Comparison of ENCODE assay signal across 8 cellular contexts in genomic region chr10:102230264-102230860, GRCh38. TPM values are rescaled to one million over a fixed set of nuclear protein-coding genes. Genes with fewer than 3 reads are reported as not detected.
DNase-seq lines count a peak whose midpoint lies in the region; ATAC-seq and TF ChIP-seq lines count a peak whose summit lies in the region.

No MANE protein-coding gene starts in this region.

- no peak for TF ChIP-seq RAD21 in IMR-90 (IDR thresholded peaks at IDR 0.05; ENCODE audit: low read length)

- no peaks in the 10 kb centered on the region for H3K36me3 ChIP-seq in CD4-positive, alpha-beta memory T cell (ENCODE audit: insufficient read depth, low read length)
- no peaks in the 10 kb centered on the region for H3K36me3 ChIP-seq in IMR-90 (ENCODE audit: control insufficient read depth, insufficient read depth, low read length)
- no peaks in the 10 kb centered on the region for H3K36me3 ChIP-seq in stomach smooth muscle (ENCODE audit: control insufficient read depth in 2 of 2, insufficient read depth in 2 of 2, low read length in 2 of 2)

- H3K9me3 Mint-ChIP-seq in CD4-positive, alpha-beta memory T cell = no peaks in the 10 kb centered on the region
- no peaks in the 10 kb centered on the region for H3K9me3 Mint-ChIP-seq in dendritic cell treated with granulocyte-macrophage colony-stimulating factor and Interleukin-4, amounts not matched to agents 40 ng/mL and 50 ng/mL, for 4 days
- no peaks in the 10 kb centered on the region for H3K9me3 Mint-ChIP-seq in memory B cell

- peaks cover 9% of the 10 kb centered on the region for H3K27me3 ChIP-seq in CD4-positive, alpha-beta memory T cell (ENCODE audit: insufficient read depth, low read length)
- H3K27me3 ChIP-seq in IMR-90 (ENCODE audit: control insufficient read depth, insufficient read depth, low read length) (peaks cover 35% of the 10 kb centered on the region; the same call in 1 of the 2 replicates), stomach smooth muscle (ENCODE audit: control insufficient read depth in 1 of 2, insufficient read depth in 2 of 2, low read length in 2 of 2) (peaks cover 44 to 51% of the 10 kb centered on the region in 2 donors)

- H4K5ac ChIP-seq in IMR-90 (ENCODE audit: low read depth, low read length) = no peak overlapping the region

- H3K9ac ChIP-seq in IMR-90 (ENCODE audit: low read depth, low read length) = no peak overlapping the region
- H3K9ac ChIP-seq in stomach smooth muscle (ENCODE audit: low read length in 2 of 2) = no peak overlapping the region

- no peak overlapping the region for H2BK120ac ChIP-seq in IMR-90 (ENCODE audit: low read depth, low read length)

- peak overlapping the region; percentile 20 to 41 for H3K4me3 ChIP-seq in CD4-positive, alpha-beta memory T cell (ENCODE audit: low read length in 2 of 2)
- H3K4me3 ChIP-seq in IMR-90 (ENCODE audit: insufficient read depth, low read depth, low read length) = peak overlapping the region; percentile 41
- H3K4me3 ChIP-seq in stomach smooth muscle (ENCODE audit: low read length in 2 of 2) = peak overlapping the region; percentile 37 to 66

- no peaks in the 10 kb centered on the region for H3K9me3 ChIP-seq in CD4-positive, alpha-beta memory T cell (ENCODE audit: control insufficient read depth in 1 of 2, low read length in 2 of 2)
- H3K9me3 ChIP-seq in IMR-90 (ENCODE audit: control insufficient read depth, insufficient read depth, low read length) (no peaks in the 10 kb centered on the region), stomach smooth muscle (ENCODE audit: control insufficient read depth in 2 of 2, low read length in 2 of 2) (no peaks in the 10 kb centered on the region)

- no peak overlapping the region for H2AK5ac ChIP-seq in IMR-90 (ENCODE audit: low read depth, low read length)

- peak overlapping the region; percentile 84 for H3K4me2 ChIP-seq in IMR-90 (ENCODE audit: low read depth, low read length)

- no peak overlapping the region for H3K18ac ChIP-seq in IMR-90 (ENCODE audit: low read depth, low read length)

- H3K9me1 ChIP-seq in IMR-90 (ENCODE audit: insufficient read depth, low read length) = 0 out of 2 replicates have a peak, but pooled peaks cover 6% of the 10 kb centered on the region

- peak overlapping the region in 2 of 7 donors; percentile 42 to 79 for H3K27ac Mint-ChIP-seq in CD4-positive, alpha-beta memory T cell
- H3K27ac Mint-ChIP-seq in dendritic cell treated with granulocyte-macrophage colony-stimulating factor and Interleukin-4, amounts not matched to agents 40 ng/mL and 50 ng/mL, for 4 days = no peak overlapping the region
- H3K27ac Mint-ChIP-seq in memory B cell = no peak overlapping the region

- ATAC-seq in IMR-90 (ENCODE audit: low read depth) (peak; percentile 32), memory B cell (ENCODE audit: low read depth) (peak; percentile 26), GM19351 (IDR thresholded peaks at IDR 0.05; ENCODE audit: unreplicated experiment) (no peak), GM18909 (IDR thresholded peaks at IDR 0.05; ENCODE audit: poor library complexity, unreplicated experiment) (no peak)

- H3K36me3 Mint-ChIP-seq in CD4-positive, alpha-beta memory T cell = no peaks in the 10 kb centered on the region
- H3K36me3 Mint-ChIP-seq in dendritic cell treated with granulocyte-macrophage colony-stimulating factor and Interleukin-4, amounts not matched to agents 40 ng/mL and 50 ng/mL, for 4 days (ENCODE audit: low read depth) = no peaks in the 10 kb centered on the region
- H3K36me3 Mint-ChIP-seq in memory B cell = no peaks in the 10 kb centered on the region

- WGBS in IMR-90 (ENCODE audit: extremely low coverage in 2 of 2, insufficient read length in 1 of 2), 2 experiments = 2% methylated on average over 21 of the region's 50 CpGs; no CpG with 5 or more reads in 1 of the 2 experiments

- H3K4me3 Mint-ChIP-seq in CD4-positive, alpha-beta memory T cell = peak overlapping the region; percentile 78 to 91 (median 84)
- H3K4me3 Mint-ChIP-seq in dendritic cell treated with granulocyte-macrophage colony-stimulating factor and Interleukin-4, amounts not matched to agents 40 ng/mL and 50 ng/mL, for 4 days = peak overlapping the region; percentile 71
- peak overlapping the region; percentile 82 for H3K4me3 Mint-ChIP-seq in memory B cell

- intact Hi-C loops in CD4-positive, alpha-beta memory T cell (cut with micrococcal nuclease) = no loop called here
- intact Hi-C loops in IMR-90 (cut with micrococcal nuclease) = loop anchor here (1.0 to 2.0 kb wide), 2 partner anchors 62 to 169 kb away; no protein-coding TSS in a partner anchor
- intact Hi-C loops in dendritic cell treated with granulocyte-macrophage colony-stimulating factor and Interleukin-4, amounts not matched to agents 40 ng/mL and 50 ng/mL, for 4 days (cut with micrococcal nuclease) = loop anchor here (1.0 to 5.0 kb wide), 3 partner anchors 14 to 247 kb away; partner anchors contain the start of gene GBF1

- no peaks in the 10 kb centered on the region for H3K79me1 ChIP-seq in IMR-90 (ENCODE audit: low read depth in 1 of 2, low read length in 2 of 2)

- no peak overlapping the region for H3K23ac ChIP-seq in IMR-90 (ENCODE audit: low read depth, low read length)

- peaks cover 6 to 26% (median 15%) of the 10 kb centered on the region in 4 donors for H3K4me1 Mint-ChIP-seq in CD4-positive, alpha-beta memory T cell
- peaks cover 53% of the 10 kb centered on the region for H3K4me1 Mint-ChIP-seq in dendritic cell treated with granulocyte-macrophage colony-stimulating factor and Interleukin-4, amounts not matched to agents 40 ng/mL and 50 ng/mL, for 4 days (ENCODE audit: low read depth)
- H3K4me1 Mint-ChIP-seq in memory B cell = peaks cover 20% of the 10 kb centered on the region

- H2AK9ac ChIP-seq in IMR-90 (replicated peaks; ENCODE audit: low read depth, low read length, poor library complexity) = no peak overlapping the region

- peak in 2 of 5 donors; percentile 22 to 27 for DNase-seq in CD4-positive, alpha-beta memory T cell
- peak; percentile 42 for DNase-seq in IMR-90
- DNase-seq in T-helper 2 cell = peak in 3 of 5 experiments; percentile 4 to 55 (median 17)
- peak in 1 of 2 donors; percentile 51 for DNase-seq in memory B cell (ENCODE audit: low spot score in 2 of 2)

- H3K4ac ChIP-seq in IMR-90 (ENCODE audit: low read depth, low read length) = no peak overlapping the region

- no peak overlapping the region for H4K91ac ChIP-seq in IMR-90 (ENCODE audit: insufficient read depth, low read depth, low read length)

- H3K4me1 ChIP-seq in CD4-positive, alpha-beta memory T cell (ENCODE audit: insufficient read depth, low read length) = peaks cover 30% of the 10 kb centered on the region
- H3K4me1 ChIP-seq in IMR-90 (ENCODE audit: control insufficient read depth, insufficient read depth, low read length) (peaks cover 11% of the 10 kb centered on the region), stomach smooth muscle (ENCODE audit: control insufficient read depth, insufficient read depth, low read length) (peaks cover 38% of the 10 kb centered on the region)

- H4K20me1 ChIP-seq in IMR-90 (ENCODE audit: insufficient read depth, low read length) = peaks cover 10% of the 10 kb centered on the region

- H2BK20ac ChIP-seq in IMR-90 (ENCODE audit: low read depth, low read length) = no peak overlapping the region

- in situ Hi-C loops in IMR-90 (cut with MboI; ENCODE audit: low sequenced_read_pairs) = no loop called here

- TF ChIP-seq CTCF in IMR-90 (conservative IDR thresholded peaks at IDR 0.05; ENCODE audit: low read depth, low read length) = no peak

- POLR2A ChIA-PET in CD4-positive, alpha-beta memory T cell (lab: Charles Lee; ENCODE audit: partially characterized antibody) = interaction anchor here (0.8 to 3.4 kb wide), 16 partner anchors 10 to 353 kb away, joined by 3 to 30 read pairs (median 5); partner anchors contain the start of genes C10orf95, CUEDC2, GBF1 and PITX3
- POLR2A ChIA-PET in IMR-90 (lab: Charles Lee; ENCODE audit: unreplicated experiment) = no interaction called here

- no peak overlapping the region for H2BK5ac ChIP-seq in IMR-90 (ENCODE audit: low read depth, low read length, poor library complexity, severe bottlenecking)

- TF ChIP-seq POLR2A in IMR-90 (IDR thresholded peaks at IDR 0.05; ENCODE audit: low read depth, low read length) = no peak

- dilution Hi-C loops in IMR-90 (cut with HindIII; ENCODE audit: low sequenced_read_pairs, unreplicated experiment) = no loop called here

- H2BK15ac ChIP-seq in IMR-90 (ENCODE audit: low read depth, low read length) = no peak overlapping the region

- no TSS peak for BruUV-seq in IMR-90 (replicated peaks; lab: Mats Ljungman, UMichigan)

- H4K8ac ChIP-seq in IMR-90 (ENCODE audit: low read depth in 2 of 2, low read length in 2 of 2) = no peak overlapping the region

- H3K27me3 Mint-ChIP-seq in CD4-positive, alpha-beta memory T cell = peaks cover 22 to 34% of the 10 kb centered on the region in 2 donors
- peaks cover 59% of the 10 kb centered on the region for H3K27me3 Mint-ChIP-seq in dendritic cell treated with granulocyte-macrophage colony-stimulating factor and Interleukin-4, amounts not matched to agents 40 ng/mL and 50 ng/mL, for 4 days
- peaks cover 35% of the 10 kb centered on the region for H3K27me3 Mint-ChIP-seq in memory B cell

- no peak overlapping the region for H3K27ac ChIP-seq in CD4-positive, alpha-beta memory T cell (ENCODE audit: low read depth, low read length)
- H3K27ac ChIP-seq in IMR-90 (ENCODE audit: insufficient read depth, low read length) (no peak overlapping the region), stomach smooth muscle (ENCODE audit: low read length) (no peak overlapping the region)

- H2AFZ ChIP-seq in IMR-90 (replicated peaks; ENCODE audit: low read length, poor library complexity) = peak overlapping the region; percentile 88

- no peak overlapping the region for H3K56ac ChIP-seq in IMR-90 (ENCODE audit: extremely low read depth, insufficient read depth, low read length)

- CTCF ChIA-PET in CD4-positive, alpha-beta memory T cell (lab: Charles Lee; ENCODE audit: partially characterized antibody) = interaction anchor here (0.7 to 24.6 kb wide), 47 partner anchors 10 to 357 kb away, joined by 3 to 549 read pairs (median 5); partner anchors contain the start of genes GBF1, NFKB2, NOLC1 and PITX3
- CTCF ChIA-PET in IMR-90 (lab: Yijun Ruan, JAX) = interaction anchor here (0.7 to 4.5 kb wide), 18 partner anchors 11 to 1066 kb away, joined by 3 to 59 read pairs (median 4); partner anchors contain the start of genes GBF1, NFKB2 and PITX3

- H3K14ac ChIP-seq in IMR-90 (replicated peaks; ENCODE audit: low read depth, low read length) = no peak overlapping the region

RNA-seq across cellular contexts. Expression of gene ELOVL3, which starts 4.3 kb away (rescaled TPM):
- total RNA-seq in CD4-positive, alpha-beta memory T cell = not detected
- not detected for polyA plus RNA-seq in CD4-positive, alpha-beta memory T cell
- total RNA-seq in IMR-90 (2012; rRNA removed) = 0.28 and 0.36 TPM in 2 replicates
- 0.09 and 0.14 TPM in 2 replicates for polyA plus RNA-seq in IMR-90 (2012; rRNA removed)
- 0.35 TPM in 1 of 2 replicates, not detected in the other for polyA plus RNA-seq in IMR-90 (2012; cell fraction: cytosol; rRNA removed)
- polyA plus RNA-seq in IMR-90 (2012; cell fraction: nucleus; rRNA removed; ENCODE audit: low replicate concordance) = 0.09 and 0.14 TPM in 2 replicates

RNA-seq across cellular contexts. Expression of gene PITX3, which starts 10.9 kb away (rescaled TPM):
- total RNA-seq in CD4-positive, alpha-beta memory T cell = not detected
- polyA plus RNA-seq in CD4-positive, alpha-beta memory T cell = not detected
- total RNA-seq in IMR-90 (2012; rRNA removed) = not detected in 2 replicates
- not detected in 2 replicates for polyA plus RNA-seq in IMR-90 (2012; rRNA removed)
- 0.03 and 0.13 TPM in 2 replicates for polyA plus RNA-seq in IMR-90 (2012; cell fraction: cytosol; rRNA removed)
- polyA plus RNA-seq in IMR-90 (2012; cell fraction: nucleus; rRNA removed; ENCODE audit: low replicate concordance) = 0.10 and 0.18 TPM in 2 replicates

RNA-seq across cellular contexts. Expression of gene GBF1, which starts 15.0 kb away (rescaled TPM):
- total RNA-seq in CD4-positive, alpha-beta memory T cell = 10 to 100 TPM; 39.6 to 44.7 TPM
- polyA plus RNA-seq in CD4-positive, alpha-beta memory T cell = 10 to 100 TPM in 1 of 2 donors, 1 to 10 TPM in 1; 3.1 to 23.9 TPM
- 36.4 and 38.7 TPM in 2 replicates for total RNA-seq in IMR-90 (2012; rRNA removed)
- 38.0 and 40.1 TPM in 2 replicates for polyA plus RNA-seq in IMR-90 (2012; rRNA removed)
- polyA plus RNA-seq in IMR-90 (2012; cell fraction: cytosol; rRNA removed) = 23.1 and 25.4 TPM in 2 replicates
- polyA plus RNA-seq in IMR-90 (2012; cell fraction: nucleus; rRNA removed; ENCODE audit: low replicate concordance) = 74.8 and 86.1 TPM in 2 replicates

Comparison
In these comparisons a context has a peak if more than half of its experiments do, and no peak if none do; other contexts are left out.
1. ATAC-seq: peak in IMR-90 (single experiment) and memory B cell (single experiment); none in GM19351 (single experiment) and GM18909 (single experiment).
2. Peak in every context shown above with its lines, with median percentiles within 50 percentile points of each other: H3K4me3 ChIP-seq and H3K4me3 Mint-ChIP-seq.